Comparison of ENCODE assay signal across 8 cellular contexts in genomic region chr6:29723666-29724588, GRCh38. TPM values are rescaled to one million over a fixed set of nuclear protein-coding genes. Genes with fewer than 3 reads are reported as not detected.
DNase-seq lines count a peak whose midpoint lies in the region; ATAC-seq and TF ChIP-seq lines count a peak whose summit lies in the region.

No MANE protein-coding gene starts in this region.

- H2BK5ac ChIP-seq in mesendoderm (ENCODE audit: low read length): no peak overlapping the region

- no CpG with 5 or more reads among the region's 76 CpGs for WGBS in mesendoderm (ENCODE audit: extremely low coverage, insufficient coverage, low lambda C conversion rate)

- DNase-seq in GM12864 (ENCODE audit: low read depth): no peak
- peak; percentile 71 to 83 for DNase-seq in activated CD4-positive, alpha-beta T cell treated with anti-CD3 and anti-CD28 coated beads for 4 hours
- no peak for DNase-seq in coronary artery (ENCODE audit: low spot score)
- peak; percentile 44 for DNase-seq in mesendoderm
- DNase-seq in stimulated activated CD8-positive, alpha-beta memory T cell treated with anti-CD3 and anti-CD28 coated beads, Interleukin-4, amount 100 ng/mL, for 1 hour (ENCODE audit: low read depth in 2 of 2, low spot score in 1 of 2): peak; percentile 55 to 56
- no peak for DNase-seq in NCI-H1417 treated with DMSO at 0.1 percent for 48 hours (lab: John Stamatoyannopoulos, UW)

- H3K4ac ChIP-seq in mesendoderm (ENCODE audit: low read depth, low read length): no peak overlapping the region

- no peaks in the 10 kb centered on the region for H3K36me3 ChIP-seq in mesendoderm (ENCODE audit: control insufficient read depth, insufficient read depth, low read length)

- H2BK120ac ChIP-seq in mesendoderm (ENCODE audit: low read depth, low read length): no peak overlapping the region

- peak overlapping the region; percentile 94 for H3K4me2 ChIP-seq in mesendoderm (ENCODE audit: low read length)

- no peak overlapping the region for H2AK5ac ChIP-seq in mesendoderm (ENCODE audit: low read length)

- no peaks in the 10 kb centered on the region for H3K79me2 ChIP-seq in mesendoderm (ENCODE audit: control insufficient read depth, insufficient read depth, low read length)

- no peak overlapping the region for H4K8ac ChIP-seq in mesendoderm (ENCODE audit: low read depth, low read length)

- H3K4me3 ChIP-seq in GM12864 (ENCODE audit: low read depth, low read length) (peak overlapping the region; percentile 73), coronary artery (peak overlapping the region; percentile 99), mesendoderm (ENCODE audit: low read length) (peak overlapping the region; percentile 54)

- H2BK15ac ChIP-seq in mesendoderm (replicated peaks; ENCODE audit: low read depth): no peak overlapping the region

- peak overlapping the region; percentile 83 for H3K56ac ChIP-seq in mesendoderm (ENCODE audit: low read length)

- peak overlapping the region; percentile 92 to 95 for H3K27ac ChIP-seq in coronary artery
- no peak overlapping the region for H3K27ac ChIP-seq in mesendoderm (ENCODE audit: low read depth, low read length)

- TF ChIP-seq CTCF in GM12864 (IDR thresholded peaks at IDR 0.05; ENCODE audit: low read depth, low read length, missing control alignments) (no peak), coronary artery (IDR thresholded peaks at IDR 0.05) (no peak)

- no peaks in the 10 kb centered on the region for H3K79me1 ChIP-seq in mesendoderm (ENCODE audit: low read length)

- H3K18ac ChIP-seq in mesendoderm (ENCODE audit: low read length): no peak overlapping the region

- no peak overlapping the region for H3K23ac ChIP-seq in mesendoderm (ENCODE audit: low read length)

- H4K5ac ChIP-seq in mesendoderm (ENCODE audit: low read length): no peak overlapping the region

- ATAC-seq in HG02938 (IDR thresholded peaks at IDR 0.05; ENCODE audit: unreplicated experiment) (peak; percentile 36), GM21367 (IDR thresholded peaks at IDR 0.05; ENCODE audit: unreplicated experiment) (no peak)

- H3K9ac ChIP-seq in mesendoderm (ENCODE audit: low read length): peak overlapping the region; percentile 62

- no peaks in the 10 kb centered on the region for H3K4me1 ChIP-seq in mesendoderm (ENCODE audit: control insufficient read depth, low read depth, low read length)

- H3K27me3 ChIP-seq in mesendoderm (ENCODE audit: insufficient read depth, low read length, poor library complexity): peaks cover 6% of the 10 kb centered on the region

RNA-seq across cellular contexts. Expression of gene HLA-F, which starts 0.7 kb away (rescaled TPM):
- 2.0 TPM for polyA plus RNA-seq in mesendoderm (2013, experiment 1 of 2)
- 1.8 TPM for polyA plus RNA-seq in mesendoderm (2013, experiment 2 of 2)

RNA-seq across cellular contexts. Expression of gene ZFP57, which starts 43.0 kb away (rescaled TPM):
- 1.5 TPM for polyA plus RNA-seq in mesendoderm (2013, experiment 1 of 2)
- 1.4 TPM for polyA plus RNA-seq in mesendoderm (2013, experiment 2 of 2)

Comparison
In these comparisons a context has a peak if more than half of its experiments do, and no peak if none do; other contexts are left out.
1. DNase-seq: peak in activated CD4-positive, alpha-beta T cell treated with anti-CD3 and anti-CD28 coated beads for 4 hours (2 of 2), mesendoderm (single experiment) and stimulated activated CD8-positive, alpha-beta memory T cell treated with anti-CD3 and anti-CD28 coated beads, Interleukin-4, amount 100 ng/mL, for 1 hour (2 of 2); none in GM12864 (single experiment), coronary artery (single experiment) and NCI-H1417 treated with DMSO at 0.1 percent for 48 hours (single experiment).
2. Peak in every context shown above with its lines, with median percentiles within 50 percentile points of each other: H3K4me3 ChIP-seq.